In genomic region chr19:58497634-58498170, GRCh38 we compare ENCODE assay signal across 1 cellular context.
TF ChIP-seq lines count a peak whose summit lies in the region.

No MANE protein-coding gene starts in this region.

TF ChIP-seq in HCT116, 20 proteins besides CTCF, POLR2A, EP300 and RAD21:
- TF ChIP-seq, protein P1, sequence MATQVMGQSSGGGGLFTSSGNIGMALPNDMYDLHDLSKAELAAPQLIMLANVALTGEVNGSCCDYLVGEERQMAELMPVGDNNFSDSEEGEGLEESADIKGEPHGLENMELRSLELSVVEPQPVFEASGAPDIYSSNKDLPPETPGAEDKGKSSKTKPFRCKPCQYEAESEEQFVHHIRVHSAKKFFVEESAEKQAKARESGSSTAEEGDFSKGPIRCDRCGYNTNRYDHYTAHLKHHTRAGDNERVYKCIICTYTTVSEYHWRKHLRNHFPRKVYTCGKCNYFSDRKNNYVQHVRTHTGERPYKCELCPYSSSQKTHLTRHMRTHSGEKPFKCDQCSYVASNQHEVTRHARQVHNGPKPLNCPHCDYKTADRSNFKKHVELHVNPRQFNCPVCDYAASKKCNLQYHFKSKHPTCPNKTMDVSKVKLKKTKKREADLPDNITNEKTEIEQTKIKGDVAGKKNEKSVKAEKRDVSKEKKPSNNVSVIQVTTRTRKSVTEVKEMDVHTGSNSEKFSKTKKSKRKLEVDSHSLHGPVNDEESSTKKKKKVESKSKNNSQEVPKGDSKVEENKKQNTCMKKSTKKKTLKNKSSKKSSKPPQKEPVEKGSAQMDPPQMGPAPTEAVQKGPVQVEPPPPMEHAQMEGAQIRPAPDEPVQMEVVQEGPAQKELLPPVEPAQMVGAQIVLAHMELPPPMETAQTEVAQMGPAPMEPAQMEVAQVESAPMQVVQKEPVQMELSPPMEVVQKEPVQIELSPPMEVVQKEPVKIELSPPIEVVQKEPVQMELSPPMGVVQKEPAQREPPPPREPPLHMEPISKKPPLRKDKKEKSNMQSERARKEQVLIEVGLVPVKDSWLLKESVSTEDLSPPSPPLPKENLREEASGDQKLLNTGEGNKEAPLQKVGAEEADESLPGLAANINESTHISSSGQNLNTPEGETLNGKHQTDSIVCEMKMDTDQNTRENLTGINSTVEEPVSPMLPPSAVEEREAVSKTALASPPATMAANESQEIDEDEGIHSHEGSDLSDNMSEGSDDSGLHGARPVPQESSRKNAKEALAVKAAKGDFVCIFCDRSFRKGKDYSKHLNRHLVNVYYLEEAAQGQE (IDR thresholded peaks at IDR 0.05; ENCODE audit: low read depth): no peak
- no peak for TF ChIP-seq SP1 (IDR thresholded peaks at IDR 0.05; ENCODE audit: low read depth)
- TF ChIP-seq CEBPB (IDR thresholded peaks at IDR 0.05; ENCODE audit: low read depth): no peak
- TF ChIP-seq ZFX (IDR thresholded peaks at IDR 0.05): no peak
- no peak for TF ChIP-seq TCF7L2 (IDR thresholded peaks at IDR 0.05; ENCODE audit: borderline replicate concordance, extremely low read depth, insufficient read depth, insufficient read length)
- no peak for TF ChIP-seq FOSL1 (IDR thresholded peaks at IDR 0.05; ENCODE audit: low read depth)
- TF ChIP-seq POLR2AphosphoS5 (IDR thresholded peaks at IDR 0.05; ENCODE audit: low read depth, low read length): no peak
- TF ChIP-seq, protein P2, sequence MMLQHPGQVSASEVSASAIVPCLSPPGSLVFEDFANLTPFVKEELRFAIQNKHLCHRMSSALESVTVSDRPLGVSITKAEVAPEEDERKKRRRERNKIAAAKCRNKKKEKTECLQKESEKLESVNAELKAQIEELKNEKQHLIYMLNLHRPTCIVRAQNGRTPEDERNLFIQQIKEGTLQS (IDR thresholded peaks at IDR 0.05): no peak
- TF ChIP-seq YY1 (IDR thresholded peaks at IDR 0.05; ENCODE audit: extremely low read depth, insufficient replicate concordance, low read depth, low read length): no peak
- no peak for TF ChIP-seq JUND (IDR thresholded peaks at IDR 0.05)
- no peak for TF ChIP-seq EZH2phosphoT487 (IDR thresholded peaks at IDR 0.05; ENCODE audit: borderline replicate concordance)
- TF ChIP-seq, protein P3, sequence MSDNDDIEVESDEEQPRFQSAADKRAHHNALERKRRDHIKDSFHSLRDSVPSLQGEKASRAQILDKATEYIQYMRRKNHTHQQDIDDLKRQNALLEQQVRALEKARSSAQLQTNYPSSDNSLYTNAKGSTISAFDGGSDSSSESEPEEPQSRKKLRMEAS (IDR thresholded peaks at IDR 0.05): no peak
- TF ChIP-seq EGR1 (IDR thresholded peaks at IDR 0.05; ENCODE audit: low read depth): no peak
- TF ChIP-seq, protein P4, sequence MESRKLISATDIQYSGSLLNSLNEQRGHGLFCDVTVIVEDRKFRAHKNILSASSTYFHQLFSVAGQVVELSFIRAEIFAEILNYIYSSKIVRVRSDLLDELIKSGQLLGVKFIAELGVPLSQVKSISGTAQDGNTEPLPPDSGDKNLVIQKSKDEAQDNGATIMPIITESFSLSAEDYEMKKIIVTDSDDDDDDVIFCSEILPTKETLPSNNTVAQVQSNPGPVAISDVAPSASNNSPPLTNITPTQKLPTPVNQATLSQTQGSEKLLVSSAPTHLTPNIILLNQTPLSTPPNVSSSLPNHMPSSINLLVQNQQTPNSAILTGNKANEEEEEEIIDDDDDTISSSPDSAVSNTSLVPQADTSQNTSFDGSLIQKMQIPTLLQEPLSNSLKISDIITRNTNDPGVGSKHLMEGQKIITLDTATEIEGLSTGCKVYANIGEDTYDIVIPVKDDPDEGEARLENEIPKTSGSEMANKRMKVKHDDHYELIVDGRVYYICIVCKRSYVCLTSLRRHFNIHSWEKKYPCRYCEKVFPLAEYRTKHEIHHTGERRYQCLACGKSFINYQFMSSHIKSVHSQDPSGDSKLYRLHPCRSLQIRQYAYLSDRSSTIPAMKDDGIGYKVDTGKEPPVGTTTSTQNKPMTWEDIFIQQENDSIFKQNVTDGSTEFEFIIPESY (IDR thresholded peaks at IDR 0.05; ENCODE audit: extremely low read depth, insufficient replicate concordance, low read length): no peak
- no peak for TF ChIP-seq ZNF274 (IDR thresholded peaks at IDR 0.05; ENCODE audit: low read depth, low read length)
- no peak for TF ChIP-seq ELF1 (IDR thresholded peaks at IDR 0.05; ENCODE audit: borderline replicate concordance, low read depth)
